Comparison of ENCODE assay signal across 1 cellular context in the genomic region with DNA sequence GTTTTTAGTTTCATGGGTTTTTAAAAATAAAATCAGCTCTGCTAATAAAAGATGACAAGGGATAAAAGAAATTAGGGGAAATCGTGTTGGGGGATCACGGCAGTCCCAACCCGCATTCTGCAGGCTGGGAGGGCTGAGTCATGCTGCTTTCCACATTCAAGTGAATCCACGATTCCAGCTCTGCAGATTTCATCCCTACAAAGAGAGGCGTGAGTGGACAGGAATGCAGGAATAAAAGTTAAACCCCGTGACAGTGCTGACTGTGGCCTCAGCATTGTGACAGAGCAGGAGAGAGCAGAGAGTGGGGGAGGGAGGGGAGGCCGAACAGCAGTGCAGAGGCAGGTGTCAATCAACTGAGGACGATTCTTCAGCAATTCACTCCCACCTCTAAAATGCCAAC.
TF ChIP-seq lines count a peak whose summit lies in the region.

No MANE protein-coding gene starts in this region.

TF ChIP-seq in IMR-90, 13 proteins besides CTCF, POLR2A, EP300 and RAD21 (continued from another document):
- TF ChIP-seq SMC3 (IDR thresholded peaks at IDR 0.05; ENCODE audit: low read depth, low read length) (no peak), MAFK (IDR thresholded peaks at IDR 0.05; ENCODE audit: low read depth, low read length) (no peak), RCOR1 (IDR thresholded peaks at IDR 0.05; ENCODE audit: insufficient replicate concordance, low read length) (no peak), RFX5 (IDR thresholded peaks at IDR 0.05; ENCODE audit: low read depth, low read length) (no peak), CEBPB (IDR thresholded peaks at IDR 0.05; ENCODE audit: low read depth, low read length) (peak; percentile 60; the same call in 1 of the 2 replicates), MXI1 (IDR thresholded peaks at IDR 0.05; ENCODE audit: borderline replicate concordance, low read depth, low read length) (0 out of 2 replicates have a peak, but pooled peaks have one; percentile 15), NFE2L2 (IDR thresholded peaks at IDR 0.05; ENCODE audit: low read depth, low read length) (peak; percentile 60; the same call in 1 of the 2 replicates), FOS (IDR thresholded peaks at IDR 0.05; ENCODE audit: low read depth, low read length) (0 out of 2 replicates have a peak, but pooled peaks have one; percentile 16), BHLHE40 (IDR thresholded peaks at IDR 0.05; ENCODE audit: low read depth, low read length) (0 out of 2 replicates have a peak, but pooled peaks have one; percentile 11), CHD1 (IDR thresholded peaks at IDR 0.05; ENCODE audit: low read depth, low read length) (no peak), ELK1 (IDR thresholded peaks at IDR 0.05; ENCODE audit: borderline replicate concordance, low read depth, low read length) (no peak)
- TF ChIP-seq, protein P1, sequence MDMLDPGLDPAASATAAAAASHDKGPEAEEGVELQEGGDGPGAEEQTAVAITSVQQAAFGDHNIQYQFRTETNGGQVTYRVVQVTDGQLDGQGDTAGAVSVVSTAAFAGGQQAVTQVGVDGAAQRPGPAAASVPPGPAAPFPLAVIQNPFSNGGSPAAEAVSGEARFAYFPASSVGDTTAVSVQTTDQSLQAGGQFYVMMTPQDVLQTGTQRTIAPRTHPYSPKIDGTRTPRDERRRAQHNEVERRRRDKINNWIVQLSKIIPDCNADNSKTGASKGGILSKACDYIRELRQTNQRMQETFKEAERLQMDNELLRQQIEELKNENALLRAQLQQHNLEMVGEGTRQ (IDR thresholded peaks at IDR 0.05; ENCODE audit: low read depth, low read length) = no peak
